ENCODE assay signal across 18 cellular contexts in the genomic region with DNA sequence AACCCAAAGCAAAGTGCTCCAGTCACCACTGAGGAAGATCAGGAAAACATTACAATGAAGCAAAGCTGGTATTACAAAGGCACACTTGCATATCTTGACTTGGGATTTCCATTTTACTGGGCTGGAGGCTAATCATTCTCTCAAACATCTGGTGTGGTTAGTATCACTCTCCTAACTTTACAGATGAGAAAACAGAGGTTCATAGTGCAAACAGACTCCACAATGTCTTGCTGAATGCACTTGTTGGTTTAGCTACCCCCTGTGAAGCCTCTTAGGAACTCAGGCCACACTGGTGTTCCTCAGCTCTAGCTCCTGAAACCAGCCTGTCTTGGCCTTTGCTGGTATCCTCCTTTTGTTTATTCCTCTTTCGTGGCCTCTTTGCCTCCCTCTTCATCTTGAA. TPM values are rescaled to one million over a fixed set of nuclear protein-coding genes. Genes with fewer than 3 reads are reported as not detected.
DNase-seq lines count a peak whose midpoint lies in the region; ATAC-seq lines count a peak whose summit lies in the region.
"Had no signal": no experiment of that assay in that cellular context is flagged by ENCODE, and none has a peak within 500 bp of the region (broad histone marks: within the 10 kb centered on the region; RNA-seq: fewer than 3 reads in every experiment).

No MANE protein-coding gene starts in this region.

- H3K36me3 ChIP-seq in mesenchymal stem cell (ENCODE audit: control insufficient read depth in 1 of 2, insufficient read depth in 2 of 2, low read depth in 1 of 2, low read length in 2 of 2), result no peaks in the 10 kb centered on the region
- no peaks in the 10 kb centered on the region for H3K36me3 ChIP-seq in naive thymus-derived CD4-positive, alpha-beta T cell (ENCODE audit: control insufficient read depth in 2 of 3, insufficient read depth in 3 of 3, low read length in 3 of 3)
- H3K36me3 ChIP-seq: gastrocnemius medialis had no signal

- no peaks in the 10 kb centered on the region for H3K9me3 ChIP-seq in mesenchymal stem cell (ENCODE audit: control insufficient read depth, low read length)
- H3K9me3 ChIP-seq in naive thymus-derived CD4-positive, alpha-beta T cell (ENCODE audit: control insufficient read depth in 2 of 3, low read length in 3 of 3), result no peaks in the 10 kb centered on the region
- H3K9me3 ChIP-seq: gastrocnemius medialis had no signal

- no peak overlapping the region for H2AFZ ChIP-seq in mesenchymal stem cell (ENCODE audit: low read depth, low read length)

- no peak overlapping the region for H3K4me3 Mint-ChIP-seq in naive thymus-derived CD4-positive, alpha-beta T cell
- H3K4me3 Mint-ChIP-seq: CD8-positive, alpha-beta memory T cell; natural killer cell treated with Interleukin-12 subunit alpha and Interleukin-12 subunit beta and Interleukin-15 and Interleukin-18, amount 100 ng/mL, for 72 hours had no signal

- H3K18ac ChIP-seq in mesenchymal stem cell (ENCODE audit: low read depth in 1 of 2, low read length in 2 of 2), result no peak overlapping the region

- H3K9ac ChIP-seq in mesenchymal stem cell (ENCODE audit: low read length), result no peak overlapping the region
- H3K9ac ChIP-seq: KMS-11 had no signal

- peaks cover 2% of the 10 kb centered on the region for H3K4me1 ChIP-seq in mesenchymal stem cell (ENCODE audit: control insufficient read depth, insufficient read depth, low read depth, low read length)
- no peaks in the 10 kb centered on the region for H3K4me1 ChIP-seq in naive thymus-derived CD4-positive, alpha-beta T cell (ENCODE audit: control insufficient read depth in 2 of 2, insufficient read depth in 2 of 2, low read length in 2 of 2)
- H3K4me1 ChIP-seq: gastrocnemius medialis had no signal

- peaks cover 5 to 22% (median 12%) of the 10 kb centered on the region in 5 donors for H3K27me3 Mint-ChIP-seq in naive thymus-derived CD4-positive, alpha-beta T cell

- H2BK5ac ChIP-seq in mesenchymal stem cell (ENCODE audit: low read depth, low read length, poor library complexity, severe bottlenecking), result no peak overlapping the region

- H4K8ac ChIP-seq in mesenchymal stem cell (ENCODE audit: low read length), result no peak overlapping the region

- no peaks in the 10 kb centered on the region for H3K9me3 Mint-ChIP-seq in naive thymus-derived CD4-positive, alpha-beta T cell
- H3K9me3 Mint-ChIP-seq: CD8-positive, alpha-beta memory T cell; natural killer cell treated with Interleukin-12 subunit alpha and Interleukin-12 subunit beta and Interleukin-15 and Interleukin-18, amount 100 ng/mL, for 72 hours had no signal

- no peak overlapping the region for H3K4me3 ChIP-seq in mesenchymal stem cell (ENCODE audit: insufficient read depth in 1 of 2, low read depth in 1 of 2, low read length in 2 of 2)
- no peak overlapping the region for H3K4me3 ChIP-seq in naive thymus-derived CD4-positive, alpha-beta T cell (ENCODE audit: low read length)
- H3K4me3 ChIP-seq: gastrocnemius medialis, lung had no signal

- no peak overlapping the region for H2BK120ac ChIP-seq in mesenchymal stem cell (ENCODE audit: low read depth, low read length)

- no peak overlapping the region for H3K14ac ChIP-seq in mesenchymal stem cell (ENCODE audit: low read length in 2 of 2)

- no peak overlapping the region for H3K27ac Mint-ChIP-seq in naive thymus-derived CD4-positive, alpha-beta T cell
- H3K27ac Mint-ChIP-seq: CD8-positive, alpha-beta memory T cell; natural killer cell treated with Interleukin-12 subunit alpha and Interleukin-12 subunit beta and Interleukin-15 and Interleukin-18, amount 100 ng/mL, for 72 hours had no signal

- DNase-seq in NCI-H1105 (lab: John Stamatoyannopoulos, UW) (no peak), mesenchymal stem cell (no peak), iPS-NIHi7 (ENCODE audit: extremely low spot score) (no peak)
- no peak for DNase-seq in naive thymus-derived CD4-positive, alpha-beta T cell
- DNase-seq: activated gamma-delta T cell; CD8-positive, alpha-beta memory T cell; gastrocnemius medialis; HCEC 1CT; NCI-H1105 treated with DMSO at 0.1 percent for 48 hours; NK-92 treated with Interleukin-12 subunit alpha and Interleukin-12 subunit beta, amount 100 ng/mL, for 24 hours; stimulated activated CD4-positive, alpha-beta T cell treated with anti-CD3 and anti-CD28 coated beads, Interleukin-15, amount 100 ng/mL, for 24 hours had no signal

- H3K27me3 ChIP-seq in mesenchymal stem cell (ENCODE audit: control insufficient read depth in 1 of 2, insufficient read depth in 1 of 2, low read length in 2 of 2), result peaks cover 1 to 7% of the 10 kb centered on the region in 2 experiments
- no peaks in the 10 kb centered on the region for H3K27me3 ChIP-seq in naive thymus-derived CD4-positive, alpha-beta T cell (ENCODE audit: control insufficient read depth in 2 of 2, insufficient read depth in 2 of 2, low read length in 2 of 2)
- H3K27me3 ChIP-seq: gastrocnemius medialis had no signal

- peak; percentile 38 for ATAC-seq in GM18868 (IDR thresholded peaks at IDR 0.05; ENCODE audit: unreplicated experiment)
- peak; percentile 89 for ATAC-seq in GM21447 (IDR thresholded peaks at IDR 0.05; ENCODE audit: unreplicated experiment)
- peak; percentile 70 for ATAC-seq in HG02943 (IDR thresholded peaks at IDR 0.05; ENCODE audit: low read depth, unreplicated experiment)
- ATAC-seq in HG03558 (IDR thresholded peaks at IDR 0.05; ENCODE audit: extremely low read depth, unreplicated experiment), result peak; percentile 61
- no peak for ATAC-seq in naive thymus-derived CD4-positive, alpha-beta T cell
- ATAC-seq: gastrocnemius medialis; natural killer cell treated with Interleukin-12 subunit alpha and Interleukin-12 subunit beta and Interleukin-15 and Interleukin-18, amount 100 ng/mL, for 72 hours had no signal

- no peak overlapping the region for H2BK15ac ChIP-seq in mesenchymal stem cell (ENCODE audit: low read depth, poor library complexity, severe bottlenecking)

- intact Hi-C loops in naive thymus-derived CD4-positive, alpha-beta T cell (cut with micrococcal nuclease), result no loop called here

- CTCF ChIA-PET in naive thymus-derived CD4-positive, alpha-beta T cell (lab: Charles Lee), result no interaction called here

- POLR2A ChIA-PET in naive thymus-derived CD4-positive, alpha-beta T cell (lab: Charles Lee), result interaction anchor here (0.6 kb wide), 1 partner anchor 153 kb away, joined by 3 read pairs; no protein-coding TSS in a partner anchor

- H3K4me2 ChIP-seq in mesenchymal stem cell (ENCODE audit: low read length, poor library complexity, severe bottlenecking), result no peak overlapping the region
- H3K4me2 ChIP-seq: KMS-11 had no signal

- H3K4me1 Mint-ChIP-seq in naive thymus-derived CD4-positive, alpha-beta T cell, result no peaks in the 10 kb centered on the region
- H3K4me1 Mint-ChIP-seq: CD8-positive, alpha-beta memory T cell had no signal

- H3K4ac ChIP-seq in mesenchymal stem cell (ENCODE audit: low read depth in 1 of 2, low read length in 2 of 2), result no peak overlapping the region

- no peak overlapping the region for H3K23ac ChIP-seq in mesenchymal stem cell (ENCODE audit: low read length in 2 of 2)

- no peaks in the 10 kb centered on the region for H3K36me3 Mint-ChIP-seq in naive thymus-derived CD4-positive, alpha-beta T cell
- H3K36me3 Mint-ChIP-seq: CD8-positive, alpha-beta memory T cell; natural killer cell treated with Interleukin-12 subunit alpha and Interleukin-12 subunit beta and Interleukin-15 and Interleukin-18, amount 100 ng/mL, for 72 hours had no signal

- no peak overlapping the region for H2AK5ac ChIP-seq in mesenchymal stem cell (ENCODE audit: low read length, severe bottlenecking)

- no peak overlapping the region for H3K27ac ChIP-seq in mesenchymal stem cell (ENCODE audit: low read length, poor library complexity, severe bottlenecking)
- no peak overlapping the region for H3K27ac ChIP-seq in naive thymus-derived CD4-positive, alpha-beta T cell (ENCODE audit: low read depth, low read length)
- H3K27ac ChIP-seq: gastrocnemius medialis, KMS-11 had no signal

- H4K91ac ChIP-seq in mesenchymal stem cell (ENCODE audit: low read length), result no peak overlapping the region

- WGBS in mesenchymal stem cell, result no CpG with 5 or more reads among the region's 1 CpG

- no peaks in the 10 kb centered on the region for H3K79me1 ChIP-seq in mesenchymal stem cell (replicated peaks; ENCODE audit: low read length, poor library complexity, severe bottlenecking)

- H2BK12ac ChIP-seq in mesenchymal stem cell (ENCODE audit: low read length in 2 of 2), result no peak overlapping the region

RNA-seq across cellular contexts. Expression of gene SMAD5, which starts 29.5 kb away (rescaled TPM):
- polyA plus RNA-seq in mesenchymal stem cell (2013, experiment 1 of 2), result 20.6 TPM
- 21.7 TPM for polyA plus RNA-seq in mesenchymal stem cell (2013, experiment 2 of 2)
- total RNA-seq in naive thymus-derived CD4-positive, alpha-beta T cell, result 10 to 100 TPM in 2 of 5 experiments, 1 to 10 TPM in 3; 1.8 to 17.6 (median 9.0) TPM
- polyA plus RNA-seq in naive thymus-derived CD4-positive, alpha-beta T cell, result 1 to 10 TPM; 5.0 to 7.2 TPM
